In genomic region chr3:100776736-100777135, GRCh38 we compare ENCODE assay signal across 15 cellular contexts.
DNase-seq lines count a peak whose midpoint lies in the region; ATAC-seq and TF ChIP-seq lines count a peak whose summit lies in the region.
"Had no signal": no experiment of that assay in that cellular context is flagged by ENCODE, and none has a peak within 500 bp of the region (broad histone marks: within the 10 kb centered on the region; RNA-seq: fewer than 3 reads in every experiment).

No MANE protein-coding gene starts in this region.

- H3K27ac Mint-ChIP-seq in progenitor cell of endocrine pancreas, result no peak overlapping the region
- H3K27ac Mint-ChIP-seq: dendritic cell treated with granulocyte-macrophage colony-stimulating factor and Interleukin-4, amounts not matched to agents 40 ng/mL and 50 ng/mL, for 4 days; naive B cell had no signal

- no peak overlapping the region for H3K27ac ChIP-seq in DND-41 (ENCODE audit: low read length)
- no peak overlapping the region for H3K27ac ChIP-seq in WERI-Rb-1
- H3K27ac ChIP-seq: gastrocnemius medialis had no signal

- H3K9me3 Mint-ChIP-seq in progenitor cell of endocrine pancreas (ENCODE audit: low read depth), result no peaks in the 10 kb centered on the region
- H3K9me3 Mint-ChIP-seq: dendritic cell treated with granulocyte-macrophage colony-stimulating factor and Interleukin-4, amounts not matched to agents 40 ng/mL and 50 ng/mL, for 4 days had no signal

- no peak overlapping the region for H3K9ac ChIP-seq in DND-41 (ENCODE audit: low read depth, low read length)

- ATAC-seq in DND-41 (ENCODE audit: insufficient read depth, low read depth), result 0 out of 3 replicates have a peak, but pooled peaks have one; percentile 39
- no peak for ATAC-seq in HG02588 (IDR thresholded peaks at IDR 0.05; ENCODE audit: unreplicated experiment)
- no peak for ATAC-seq in HG03045 (IDR thresholded peaks at IDR 0.05; ENCODE audit: unreplicated experiment)
- ATAC-seq: gastrocnemius medialis had no signal

- H3K4me1 Mint-ChIP-seq in progenitor cell of endocrine pancreas (ENCODE audit: low read depth), result no peaks in the 10 kb centered on the region
- H3K4me1 Mint-ChIP-seq: CD14-positive monocyte, naive B cell had no signal

- H3K4me3 ChIP-seq in DND-41 (ENCODE audit: low read depth in 1 of 2, low read length in 2 of 2), result no peak overlapping the region
- H3K4me3 ChIP-seq in WERI-Rb-1 (ENCODE audit: low read depth, low read length), result no peak overlapping the region
- H3K4me3 ChIP-seq: gastrocnemius medialis had no signal

- TF ChIP-seq CTCF in DND-41 (IDR thresholded peaks at IDR 0.05; ENCODE audit: borderline replicate concordance, extremely low read depth, low read length, poor library complexity, severe bottlenecking) (no peak), GM13977 (IDR thresholded peaks at IDR 0.05; ENCODE audit: extremely low read depth, insufficient read depth, missing control alignments) (peak; percentile 17), WERI-Rb-1 (IDR thresholded peaks at IDR 0.05; ENCODE audit: low read depth, low read length) (peak; percentile 54), progenitor cell of endocrine pancreas (IDR thresholded peaks at IDR 0.05; ENCODE audit: unreplicated experiment) (no peak)

- no peak overlapping the region for H2AFZ ChIP-seq in DND-41 (ENCODE audit: low read depth, low read length)

- no peaks in the 10 kb centered on the region for H3K27me3 Mint-ChIP-seq in progenitor cell of endocrine pancreas
- H3K27me3 Mint-ChIP-seq: dendritic cell treated with granulocyte-macrophage colony-stimulating factor and Interleukin-4, amounts not matched to agents 40 ng/mL and 50 ng/mL, for 4 days; naive B cell had no signal

- in situ Hi-C loops in GM13977 (cut with MboI; ENCODE audit: low pct_unique_long_range_greater_than_20kb, low sequenced_read_pairs, unreplicated experiment), result no loop called here

- H3K9me3 ChIP-seq in DND-41 (ENCODE audit: insufficient read depth, low read length, severe bottlenecking) (no peaks in the 10 kb centered on the region), WERI-Rb-1 (ENCODE audit: severe bottlenecking) (no peaks in the 10 kb centered on the region)
- H3K9me3 ChIP-seq: gastrocnemius medialis had no signal

- H3K36me3 ChIP-seq in DND-41 (ENCODE audit: insufficient read depth, low read length) (no peaks in the 10 kb centered on the region), WERI-Rb-1 (no peaks in the 10 kb centered on the region)

- no peaks in the 10 kb centered on the region for H4K20me1 ChIP-seq in DND-41 (ENCODE audit: insufficient read depth, low read length)

- H3K27me3 ChIP-seq in DND-41 (ENCODE audit: insufficient read depth, low read length, poor library complexity), result no peaks in the 10 kb centered on the region
- no peaks in the 10 kb centered on the region for H3K27me3 ChIP-seq in WERI-Rb-1 (ENCODE audit: insufficient read depth, low read depth, severe bottlenecking)
- H3K27me3 ChIP-seq: gastrocnemius medialis had no signal

- H3K4me3 Mint-ChIP-seq in progenitor cell of endocrine pancreas (ENCODE audit: low read depth), result no peak overlapping the region
- H3K4me3 Mint-ChIP-seq: CD14-positive monocyte; dendritic cell treated with granulocyte-macrophage colony-stimulating factor and Interleukin-4, amounts not matched to agents 40 ng/mL and 50 ng/mL, for 4 days; naive B cell had no signal

- no peaks in the 10 kb centered on the region for H3K4me1 ChIP-seq in DND-41 (ENCODE audit: insufficient read depth, low read length)
- H3K4me1 ChIP-seq: gastrocnemius medialis had no signal

- H3K36me3 Mint-ChIP-seq in progenitor cell of endocrine pancreas (ENCODE audit: insufficient read depth), result no peaks in the 10 kb centered on the region
- H3K36me3 Mint-ChIP-seq: CD14-positive monocyte, naive B cell had no signal

- no peaks in the 10 kb centered on the region for H3K79me2 ChIP-seq in DND-41 (ENCODE audit: insufficient read depth, low read length)

- H3K4me2 ChIP-seq in DND-41 (ENCODE audit: insufficient read depth, low read length), result no peak overlapping the region

- DNase-seq in DND-41, result no peak
- no peak for DNase-seq in GM13977 (ENCODE audit: low spot score)
- peak; percentile 13 for DNase-seq in WERI-Rb-1
- DNase-seq in iPS-NIHi7 (ENCODE audit: extremely low spot score), result peak; percentile 49
- DNase-seq in progenitor cell of endocrine pancreas (ENCODE audit: low spot score, unreplicated experiment), result no peak
- DNase-seq: gastrocnemius medialis; left cardiac atrium; MM.1S; naive B cell; retina; stimulated activated CD4-positive, alpha-beta T cell treated with anti-CD3 and anti-CD28 coated beads, Interleukin-4, amount 100 ng/mL, for 4 hours had no signal

Comparison
In these comparisons a context has a peak if more than half of its experiments do, and no peak if none do; other contexts are left out.
1. DNase-seq: peak in WERI-Rb-1 (single experiment) and iPS-NIHi7 (single experiment); none in DND-41 (single experiment), GM13977 (single experiment) and progenitor cell of endocrine pancreas (single experiment).
2. CTCF ChIP-seq: peak in GM13977 (single experiment) and WERI-Rb-1 (single experiment); none in DND-41 (single experiment) and progenitor cell of endocrine pancreas (single experiment).